1 cellular context compared by ENCODE assay signal in the genomic region with DNA sequence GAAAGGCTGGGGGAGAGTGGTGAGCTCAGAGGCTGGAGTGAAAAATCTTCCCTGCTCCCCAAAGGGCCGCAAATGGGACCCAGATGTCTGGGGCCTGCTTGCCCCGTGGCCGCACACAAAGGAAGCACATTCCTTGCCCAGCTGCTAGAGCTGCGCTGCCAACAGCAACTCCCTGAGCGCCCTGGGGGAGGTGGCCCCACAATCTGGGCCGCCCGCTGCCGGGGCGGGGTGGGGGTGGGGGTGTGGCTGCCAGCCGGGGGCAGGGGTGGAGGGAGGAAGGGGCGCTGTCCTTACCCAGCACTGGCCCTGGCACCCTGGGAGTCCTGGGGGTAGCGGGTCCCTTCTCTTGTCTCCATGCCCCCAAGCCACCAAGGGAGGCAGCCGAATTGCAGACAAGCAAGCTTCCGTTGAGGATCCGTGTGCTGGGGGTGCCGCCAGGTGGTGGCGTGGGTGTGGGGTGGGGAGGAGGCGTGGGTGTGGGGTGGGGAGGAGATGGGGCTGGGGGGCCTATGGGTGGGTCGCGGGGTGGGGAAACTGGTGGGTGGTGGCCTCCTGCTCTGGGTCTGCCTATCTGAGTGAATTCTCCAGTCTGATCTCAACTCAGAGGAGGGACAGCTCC.
TF ChIP-seq lines count a peak whose summit lies in the region.

No MANE protein-coding gene starts in this region.

TF ChIP-seq in Ishikawa, 13 proteins besides CTCF, POLR2A, EP300 and RAD21 (continued from another document):
- TF ChIP-seq, protein P1, sequence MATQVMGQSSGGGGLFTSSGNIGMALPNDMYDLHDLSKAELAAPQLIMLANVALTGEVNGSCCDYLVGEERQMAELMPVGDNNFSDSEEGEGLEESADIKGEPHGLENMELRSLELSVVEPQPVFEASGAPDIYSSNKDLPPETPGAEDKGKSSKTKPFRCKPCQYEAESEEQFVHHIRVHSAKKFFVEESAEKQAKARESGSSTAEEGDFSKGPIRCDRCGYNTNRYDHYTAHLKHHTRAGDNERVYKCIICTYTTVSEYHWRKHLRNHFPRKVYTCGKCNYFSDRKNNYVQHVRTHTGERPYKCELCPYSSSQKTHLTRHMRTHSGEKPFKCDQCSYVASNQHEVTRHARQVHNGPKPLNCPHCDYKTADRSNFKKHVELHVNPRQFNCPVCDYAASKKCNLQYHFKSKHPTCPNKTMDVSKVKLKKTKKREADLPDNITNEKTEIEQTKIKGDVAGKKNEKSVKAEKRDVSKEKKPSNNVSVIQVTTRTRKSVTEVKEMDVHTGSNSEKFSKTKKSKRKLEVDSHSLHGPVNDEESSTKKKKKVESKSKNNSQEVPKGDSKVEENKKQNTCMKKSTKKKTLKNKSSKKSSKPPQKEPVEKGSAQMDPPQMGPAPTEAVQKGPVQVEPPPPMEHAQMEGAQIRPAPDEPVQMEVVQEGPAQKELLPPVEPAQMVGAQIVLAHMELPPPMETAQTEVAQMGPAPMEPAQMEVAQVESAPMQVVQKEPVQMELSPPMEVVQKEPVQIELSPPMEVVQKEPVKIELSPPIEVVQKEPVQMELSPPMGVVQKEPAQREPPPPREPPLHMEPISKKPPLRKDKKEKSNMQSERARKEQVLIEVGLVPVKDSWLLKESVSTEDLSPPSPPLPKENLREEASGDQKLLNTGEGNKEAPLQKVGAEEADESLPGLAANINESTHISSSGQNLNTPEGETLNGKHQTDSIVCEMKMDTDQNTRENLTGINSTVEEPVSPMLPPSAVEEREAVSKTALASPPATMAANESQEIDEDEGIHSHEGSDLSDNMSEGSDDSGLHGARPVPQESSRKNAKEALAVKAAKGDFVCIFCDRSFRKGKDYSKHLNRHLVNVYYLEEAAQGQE (IDR thresholded peaks at IDR 0.05; ENCODE audit: low read depth), result no peak
- no peak for TF ChIP-seq CEBPB (IDR thresholded peaks at IDR 0.05)
- TF ChIP-seq, protein P2, sequence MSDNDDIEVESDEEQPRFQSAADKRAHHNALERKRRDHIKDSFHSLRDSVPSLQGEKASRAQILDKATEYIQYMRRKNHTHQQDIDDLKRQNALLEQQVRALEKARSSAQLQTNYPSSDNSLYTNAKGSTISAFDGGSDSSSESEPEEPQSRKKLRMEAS (IDR thresholded peaks at IDR 0.05), result peak; percentile 33; the same call in 1 of the 2 replicates
- peak; percentile 66 for TF ChIP-seq TEAD4 (IDR thresholded peaks at IDR 0.05)
- no peak for TF ChIP-seq YY1 (IDR thresholded peaks at IDR 0.05; ENCODE audit: low read depth)
- TF ChIP-seq, protein P3, sequence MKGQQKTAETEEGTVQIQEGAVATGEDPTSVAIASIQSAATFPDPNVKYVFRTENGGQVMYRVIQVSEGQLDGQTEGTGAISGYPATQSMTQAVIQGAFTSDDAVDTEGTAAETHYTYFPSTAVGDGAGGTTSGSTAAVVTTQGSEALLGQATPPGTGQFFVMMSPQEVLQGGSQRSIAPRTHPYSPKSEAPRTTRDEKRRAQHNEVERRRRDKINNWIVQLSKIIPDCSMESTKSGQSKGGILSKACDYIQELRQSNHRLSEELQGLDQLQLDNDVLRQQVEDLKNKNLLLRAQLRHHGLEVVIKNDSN (IDR thresholded peaks at IDR 0.05), result no peak
- peak; percentile 69 for TF ChIP-seq TCF12 (IDR thresholded peaks at IDR 0.05; ENCODE audit: low read depth)
- TF ChIP-seq CREB1 (IDR thresholded peaks at IDR 0.05; ENCODE audit: low read depth), result no peak
- peak; percentile 60 for TF ChIP-seq NFIC (IDR thresholded peaks at IDR 0.05)
